In genomic region chr4:52891743-52892142, GRCh38 we compare ENCODE assay signal across 19 cellular contexts. TPM values are rescaled to one million over a fixed set of nuclear protein-coding genes. Genes with fewer than 3 reads are reported as not detected.
DNase-seq lines count a peak whose midpoint lies in the region; ATAC-seq, FAIRE-seq and TF ChIP-seq lines count a peak whose summit lies in the region.
"Had no signal": no experiment of that assay in that cellular context is flagged by ENCODE, and none has a peak within 500 bp of the region (broad histone marks: within the 10 kb centered on the region; RNA-seq: fewer than 3 reads in every experiment).

No MANE protein-coding gene starts in this region.

- H3K27ac ChIP-seq in HepG2 (ENCODE audit: extremely low read length, insufficient read depth, low read length) (no peak overlapping the region), right lobe of liver (no peak overlapping the region), mesenchymal stem cell (ENCODE audit: low read length, poor library complexity, severe bottlenecking) (no peak overlapping the region)
- H3K27ac ChIP-seq: BLaER1 had no signal

- H4K8ac ChIP-seq in mesenchymal stem cell (ENCODE audit: low read length), result no peak overlapping the region

- H3K4me3 Mint-ChIP-seq in stimulated activated memory B cell treated with anti-CD40 and anti-IgM and Interleukin-4, amounts not matched to agents 10 μg/mL and 1 μg/mL and 100 μg/mL, for 72 hours, result no peak overlapping the region
- no peak overlapping the region for H3K4me3 Mint-ChIP-seq in activated T-helper 2 cell treated with anti-CD3 and anti-CD28 coated beads, Interferon-gamma antibody, Interleukin-2, Interleukin-4, amounts not matched to agents 10 μg/mL and 5 μg/mL and 100 μg/mL, durations not matched to agents 14 hours and 24 hours and 36 hours (ENCODE audit: low read depth)
- H3K4me3 Mint-ChIP-seq: CD14-positive monocyte; CD4-positive, alpha-beta memory T cell; H9 had no signal

- 92% methylated on average over 1 of the region's 1 CpG for WGBS in HepG2 (ENCODE audit: low lambda C conversion rate)
- 60% methylated on average over 1 of the region's 1 CpG for whole genome bisulfite sequencing in right lobe of liver (ENCODE audit: insufficient coverage, low coverage, low lambda C conversion rate, missing lambda C conversion rate)
- WGBS in mesenchymal stem cell, result 57% methylated on average over 1 of the region's 1 CpG

- no peak overlapping the region for H2BK15ac ChIP-seq in mesenchymal stem cell (ENCODE audit: low read depth, poor library complexity, severe bottlenecking)

- H2BK12ac ChIP-seq in mesenchymal stem cell (ENCODE audit: low read length in 2 of 2), result no peak overlapping the region

- POLR2A ChIA-PET in HepG2 (lab: Yijun Ruan, JAX), result no interaction called here

- TF ChIP-seq CTCF in HepG2 (CRISPR knock-in tag; IDR thresholded peaks at IDR 0.05) (no peak), right lobe of liver (IDR thresholded peaks at IDR 0.05) (no peak)

- H3K4ac ChIP-seq in mesenchymal stem cell (ENCODE audit: low read depth in 1 of 2, low read length in 2 of 2), result no peak overlapping the region

- H3K4me3 ChIP-seq in HepG2 (replicated peaks in 1 of 3; ENCODE audit: insufficient read depth in 1 of 3, low read depth in 2 of 3, low read length in 3 of 3) (no peak overlapping the region), right lobe of liver (no peak overlapping the region), mesenchymal stem cell (ENCODE audit: insufficient read depth in 1 of 2, low read depth in 1 of 2, low read length in 2 of 2) (no peak overlapping the region)
- H3K4me3 ChIP-seq: BLaER1 had no signal

- FAIRE-seq in HepG2 (lab: Jason Lieb, UNC), result no peak
- FAIRE-seq: GM12892, GM18507, HTR-8/SVneo had no signal

- intact Hi-C loops in HepG2 (cut with micrococcal nuclease; ENCODE audit: unreplicated experiment), result no loop called here
- intact Hi-C loops in right lobe of liver (cut with DNase I), result no loop called here
- intact Hi-C loops in activated T-helper 2 cell treated with anti-CD3 and anti-CD28 coated beads, Interferon-gamma antibody, Interleukin-2, Interleukin-4, amounts not matched to agents 10 μg/mL and 5 μg/mL and 100 μg/mL, durations not matched to agents 14 hours and 24 hours and 36 hours (cut with micrococcal nuclease), result no loop called here

- H3K4me1 ChIP-seq in HepG2 (ENCODE audit: insufficient read depth, low read length), result no peaks in the 10 kb centered on the region
- no peaks in the 10 kb centered on the region for H3K4me1 ChIP-seq in right lobe of liver
- no peaks in the 10 kb centered on the region for H3K4me1 ChIP-seq in mesenchymal stem cell (ENCODE audit: control insufficient read depth, insufficient read depth, low read depth, low read length)

- H3K23ac ChIP-seq in mesenchymal stem cell (ENCODE audit: low read length in 2 of 2), result no peak overlapping the region

- H3K9me3 Mint-ChIP-seq in stimulated activated memory B cell treated with anti-CD40 and anti-IgM and Interleukin-4, amounts not matched to agents 10 μg/mL and 1 μg/mL and 100 μg/mL, for 72 hours, result peaks cover 8% of the 10 kb centered on the region
- H3K9me3 Mint-ChIP-seq in activated T-helper 2 cell treated with anti-CD3 and anti-CD28 coated beads, Interferon-gamma antibody, Interleukin-2, Interleukin-4, amounts not matched to agents 10 μg/mL and 5 μg/mL and 100 μg/mL, durations not matched to agents 14 hours and 24 hours and 36 hours, result peaks cover 8% of the 10 kb centered on the region

- no peaks in the 10 kb centered on the region for H4K20me1 ChIP-seq in HepG2 (ENCODE audit: insufficient read depth, low read length)
- H4K20me1 ChIP-seq: BLaER1 had no signal

- peaks cover 42% of the 10 kb centered on the region for H3K36me3 Mint-ChIP-seq in stimulated activated memory B cell treated with anti-CD40 and anti-IgM and Interleukin-4, amounts not matched to agents 10 μg/mL and 1 μg/mL and 100 μg/mL, for 72 hours
- H3K36me3 Mint-ChIP-seq in activated T-helper 2 cell treated with anti-CD3 and anti-CD28 coated beads, Interferon-gamma antibody, Interleukin-2, Interleukin-4, amounts not matched to agents 10 μg/mL and 5 μg/mL and 100 μg/mL, durations not matched to agents 14 hours and 24 hours and 36 hours (ENCODE audit: low read depth), result peaks cover 7% of the 10 kb centered on the region

- no peak overlapping the region for H3K27ac Mint-ChIP-seq in stimulated activated memory B cell treated with anti-CD40 and anti-IgM and Interleukin-4, amounts not matched to agents 10 μg/mL and 1 μg/mL and 100 μg/mL, for 72 hours
- H3K27ac Mint-ChIP-seq in activated T-helper 2 cell treated with anti-CD3 and anti-CD28 coated beads, Interferon-gamma antibody, Interleukin-2, Interleukin-4, amounts not matched to agents 10 μg/mL and 5 μg/mL and 100 μg/mL, durations not matched to agents 14 hours and 24 hours and 36 hours, result no peak overlapping the region
- H3K27ac Mint-ChIP-seq: CD14-positive monocyte; CD4-positive, alpha-beta memory T cell; H9 had no signal

- no peaks in the 10 kb centered on the region for H3K4me1 Mint-ChIP-seq in stimulated activated memory B cell treated with anti-CD40 and anti-IgM and Interleukin-4, amounts not matched to agents 10 μg/mL and 1 μg/mL and 100 μg/mL, for 72 hours
- peaks cover 18% of the 10 kb centered on the region for H3K4me1 Mint-ChIP-seq in activated T-helper 2 cell treated with anti-CD3 and anti-CD28 coated beads, Interferon-gamma antibody, Interleukin-2, Interleukin-4, amounts not matched to agents 10 μg/mL and 5 μg/mL and 100 μg/mL, durations not matched to agents 14 hours and 24 hours and 36 hours (ENCODE audit: low read depth)
- H3K4me1 Mint-ChIP-seq: CD14-positive monocyte had no signal

- TF ChIP-seq EP300 in HepG2 (IDR thresholded peaks at IDR 0.05; ENCODE audit: low read depth in 2 of 2, low read length in 2 of 2) (no peak), HepG2 (CRISPR knock-in tag; IDR thresholded peaks at IDR 0.05; ENCODE audit: borderline replicate concordance) (no peak)

- no peak overlapping the region for H3K14ac ChIP-seq in mesenchymal stem cell (ENCODE audit: low read length in 2 of 2)

- H2AFZ ChIP-seq in HepG2 (ENCODE audit: low read length) (no peak overlapping the region), mesenchymal stem cell (ENCODE audit: low read depth, low read length) (no peak overlapping the region)

- BruUV-seq in HepG2 (replicated peaks; lab: Mats Ljungman, UMichigan), result no TSS peak

- H3K27me3 ChIP-seq in HepG2 (ENCODE audit: control insufficient read depth in 1 of 2, insufficient read depth in 2 of 2, low read length in 2 of 2), result no peaks in the 10 kb centered on the region
- H3K27me3 ChIP-seq in right lobe of liver, result no peaks in the 10 kb centered on the region
- H3K27me3 ChIP-seq in mesenchymal stem cell (ENCODE audit: control insufficient read depth in 1 of 2, insufficient read depth in 1 of 2, low read length in 2 of 2), result no peaks in the 10 kb centered on the region
- H3K27me3 ChIP-seq: BLaER1 had no signal

- TF ChIP-seq POLR2A in HepG2 (IDR thresholded peaks at IDR 0.05; ENCODE audit: insufficient read depth in 1 of 2, low read depth in 2 of 2, low read length in 2 of 2) (no peak), right lobe of liver (IDR thresholded peaks at IDR 0.05) (no peak)

- no peaks in the 10 kb centered on the region for H3K9me3 ChIP-seq in HepG2 (ENCODE audit: low read length)
- H3K9me3 ChIP-seq in right lobe of liver, result no peaks in the 10 kb centered on the region
- peaks cover 5% of the 10 kb centered on the region for H3K9me3 ChIP-seq in mesenchymal stem cell (ENCODE audit: control insufficient read depth, low read length)

- DNase-seq in HepG2 (ENCODE audit: low spot score) (no peak), right lobe of liver (no peak), mesenchymal stem cell (peak; percentile 18), NCI-H2171 (lab: John Stamatoyannopoulos, UW) (no peak)
- no peak for DNase-seq in stimulated activated CD4-positive, alpha-beta T cell treated with anti-CD3 and anti-CD28 coated beads, Interleukin-2, amount 100 ng/mL, for 24 hours
- DNase-seq in activated T-helper 2 cell treated with anti-CD3 and anti-CD28 coated beads, Interferon-gamma antibody, Interleukin-2, Interleukin-4, amounts not matched to agents 10 μg/mL and 5 μg/mL and 100 μg/mL, durations not matched to agents 14 hours and 24 hours and 36 hours (ENCODE audit: low spot score), result no peak
- DNase-seq: 8988T; CD4-positive, alpha-beta memory T cell; DMS153; DMS79; GDM1; GOT3; H9 had no signal

- H3K79me1 ChIP-seq in mesenchymal stem cell (replicated peaks; ENCODE audit: low read length, poor library complexity, severe bottlenecking), result no peaks in the 10 kb centered on the region

- no peak overlapping the region for H3K9ac ChIP-seq in HepG2 (ENCODE audit: insufficient read depth, low read depth, low read length)
- no peak overlapping the region for H3K9ac ChIP-seq in mesenchymal stem cell (ENCODE audit: low read length)
- H3K9ac ChIP-seq: BLaER1 had no signal

- H2BK5ac ChIP-seq in mesenchymal stem cell (ENCODE audit: low read depth, low read length, poor library complexity, severe bottlenecking), result no peak overlapping the region

- ATAC-seq in HepG2, result peak; percentile 35; the same call in 2 of the 3 replicates
- ATAC-seq in right lobe of liver, result no peak
- ATAC-seq in stimulated activated memory B cell treated with anti-CD40 and anti-IgM and Interleukin-4, amounts not matched to agents 10 μg/mL and 1 μg/mL and 100 μg/mL, for 72 hours, result peak; percentile 45

- no peaks in the 10 kb centered on the region for H3K27me3 Mint-ChIP-seq in stimulated activated memory B cell treated with anti-CD40 and anti-IgM and Interleukin-4, amounts not matched to agents 10 μg/mL and 1 μg/mL and 100 μg/mL, for 72 hours
- H3K27me3 Mint-ChIP-seq in activated T-helper 2 cell treated with anti-CD3 and anti-CD28 coated beads, Interferon-gamma antibody, Interleukin-2, Interleukin-4, amounts not matched to agents 10 μg/mL and 5 μg/mL and 100 μg/mL, durations not matched to agents 14 hours and 24 hours and 36 hours (ENCODE audit: low read depth), result no peaks in the 10 kb centered on the region
- H3K27me3 Mint-ChIP-seq: CD4-positive, alpha-beta memory T cell had no signal

- H3K36me3 ChIP-seq in HepG2 (replicated peaks in 1 of 2; ENCODE audit: control insufficient read depth in 1 of 2, insufficient read depth in 2 of 2, low read length in 2 of 2) (no peaks in the 10 kb centered on the region), right lobe of liver (no peaks in the 10 kb centered on the region), mesenchymal stem cell (ENCODE audit: control insufficient read depth in 1 of 2, insufficient read depth in 2 of 2, low read depth in 1 of 2, low read length in 2 of 2) (peaks cover 0 to 8% of the 10 kb centered on the region in 2 experiments)

- H3K4me2 ChIP-seq in HepG2 (ENCODE audit: low read depth, low read length) (no peak overlapping the region), mesenchymal stem cell (ENCODE audit: low read length, poor library complexity, severe bottlenecking) (no peak overlapping the region)
- H3K4me2 ChIP-seq: BLaER1 had no signal

- CTCF ChIA-PET in HepG2 (lab: Yijun Ruan, JAX; ENCODE audit: low intra/inter-chr PET ratio, low total read pairs), result no interaction called here

- no peak overlapping the region for H4K91ac ChIP-seq in mesenchymal stem cell (ENCODE audit: low read length)

- in situ Hi-C loops in HepG2 (cut with HindIII; ENCODE audit: extremely low pct_ligation_motif_present, low pct_unique_long_range_greater_than_20kb), result no loop called here

- H2BK120ac ChIP-seq in mesenchymal stem cell (ENCODE audit: low read depth, low read length), result no peak overlapping the region

- H3K18ac ChIP-seq in mesenchymal stem cell (ENCODE audit: low read depth in 1 of 2, low read length in 2 of 2), result no peak overlapping the region

- H3K79me2 ChIP-seq in HepG2 (ENCODE audit: insufficient read depth, low read length), result no peaks in the 10 kb centered on the region

- no peak overlapping the region for H2AK5ac ChIP-seq in mesenchymal stem cell (ENCODE audit: low read length, severe bottlenecking)

- TF ChIP-seq RAD21 in HepG2 (CRISPR knock-in tag; IDR thresholded peaks at IDR 0.05), result no peak

RNA-seq across cellular contexts. Expression of gene RASL11B, which starts 29.6 kb away (rescaled TPM):
- total RNA-seq in HepG2 (2016; rRNA removed; fragmentation: Illumina TruSeq; extraction: Trizol) (0.07 TPM in 1 of 2 replicates, not detected in the other), right lobe of liver (1 to 10 TPM in 1 of 6 experiments, under 1 TPM in 5; 0.26 to 1.3 (median 0.37) TPM)
- total RNA-seq in HepG2 (2016; cell fraction: cytosol; rRNA removed; fragmentation: Illumina TruSeq; extraction: Trizol; ENCODE audit: low read depth), result not detected in 2 replicates
- not detected in 2 replicates for total RNA-seq in HepG2 (2016; cell fraction: insoluble cytoplasmic fraction; rRNA removed; fragmentation: Illumina TruSeq; extraction: Trizol)
- total RNA-seq in HepG2 (2016; cell fraction: membrane; rRNA removed; fragmentation: Illumina TruSeq; extraction: Trizol), result not detected in 2 replicates
- total RNA-seq in HepG2 (2016; cell fraction: nucleus; rRNA removed; fragmentation: Illumina TruSeq; extraction: Trizol), result not detected in 2 replicates
- polyA plus RNA-seq in HepG2 (2011; rRNA removed), result 0.12 and 0.20 TPM in 2 replicates
- 0.03 and 0.08 TPM in 2 replicates for polyA plus RNA-seq in HepG2 (2011; cell fraction: cytosol; rRNA removed)
- 0.07 TPM in 1 of 2 replicates, not detected in the other for polyA plus RNA-seq in HepG2 (2011; cell fraction: nucleus; rRNA removed)
- polyA plus RNA-seq in HepG2 (2012), result not detected in 2 replicates
- not detected in 2 replicates for polyA plus RNA-seq in HepG2 (2016; cell fraction: cytosol; fragmentation: Illumina TruSeq; extraction: Trizol; ENCODE audit: low read depth)
- 0.19 TPM in 1 of 2 replicates, not detected in the other for polyA plus RNA-seq in HepG2 (2016; cell fraction: insoluble cytoplasmic fraction; fragmentation: Illumina TruSeq; extraction: Trizol; ENCODE audit: low read depth)
- not detected in 2 replicates for polyA plus RNA-seq in HepG2 (2016; cell fraction: membrane; fragmentation: Illumina TruSeq; extraction: Trizol; ENCODE audit: low read depth)
- not detected in 2 replicates for polyA plus RNA-seq in HepG2 (2016; cell fraction: nucleus; fragmentation: Illumina TruSeq; extraction: Trizol; ENCODE audit: insufficient read depth, low read depth)
- polyA minus RNA-seq in HepG2 (2011; rRNA and poly(A)+ RNA removed; ENCODE audit: low replicate concordance), result not detected in 2 replicates
- not detected in 2 replicates for polyA minus RNA-seq in HepG2 (2011; cell fraction: cytosol; rRNA and poly(A)+ RNA removed)
- polyA minus RNA-seq in HepG2 (2011; cell fraction: nucleus; rRNA and poly(A)+ RNA removed), result not detected in 2 replicates
- polyA plus RNA-seq in mesenchymal stem cell (2013, experiment 1 of 2), result 0.15 TPM
- polyA plus RNA-seq in mesenchymal stem cell (2013, experiment 2 of 2), result 0.36 TPM
- total RNA-seq in activated T-helper 2 cell treated with anti-CD3 and anti-CD28 coated beads, Interferon-gamma antibody, Interleukin-2, Interleukin-4, amounts not matched to agents 10 μg/mL and 5 μg/mL and 100 μg/mL, durations not matched to agents 14 hours and 24 hours and 36 hours, result 0.50 and 0.67 TPM in 2 replicates
- total RNA-seq: CD4-positive, alpha-beta memory T cell had no signal
- polyA plus RNA-seq: CD14-positive monocyte had no signal

Comparison
In these comparisons a context has a peak if more than half of its experiments do, and no peak if none do; other contexts are left out.
1. ATAC-seq: peak in HepG2 (single experiment) and stimulated activated memory B cell treated with anti-CD40 and anti-IgM and Interleukin-4, amounts not matched to agents 10 μg/mL and 1 μg/mL and 100 μg/mL, for 72 hours (single experiment); none in right lobe of liver (0 of 4).